8 cellular contexts compared by ENCODE assay signal in genomic region chr4:2962099-2962455, GRCh38. TPM values are rescaled to one million over a fixed set of nuclear protein-coding genes. Genes with fewer than 3 reads are reported as not detected.
DNase-seq lines count a peak whose midpoint lies in the region; ATAC-seq and TF ChIP-seq lines count a peak whose summit lies in the region.

No MANE protein-coding gene starts in this region.

- CTCF ChIA-PET in AG04449 (lab: Yijun Ruan, JAX) (interaction anchor here (0.9 to 10.6 kb wide), 7 partner anchors 10 to 199 kb away, joined by 3 to 100 read pairs (median 6); no protein-coding TSS in a partner anchor), WTC11 (lab: Charles Lee) (interaction anchor here (1.0 to 3.8 kb wide), 4 partner anchors 13 to 356 kb away, joined by 3 to 24 read pairs (median 6); partner anchors contain the start of gene TNIP2)

- H3K4me3 ChIP-seq in AG04449 (ENCODE audit: low read depth, low read length) (peak overlapping the region; percentile 89), fibroblast of villous mesenchyme (ENCODE audit: low read depth, low read length) (peak overlapping the region; percentile 89)

- peaks cover 24% of the 10 kb centered on the region for H3K36me3 Mint-ChIP-seq in WTC11

- H3K27me3 Mint-ChIP-seq in WTC11 (ENCODE audit: low read depth), result peaks cover 17% of the 10 kb centered on the region

- no peak overlapping the region for H3K27ac Mint-ChIP-seq in WTC11

- ATAC-seq in GM21529 (IDR thresholded peaks at IDR 0.05; ENCODE audit: unreplicated experiment), result peak; percentile 30
- ATAC-seq in WTC11, result no peak
- ATAC-seq in HG03280 (IDR thresholded peaks at IDR 0.05; ENCODE audit: unreplicated experiment), result no peak

- no peak for DNase-seq in AG04449 (ENCODE audit: low read depth, low spot score)
- DNase-seq in WTC11 (ENCODE audit: low spot score), result no peak
- DNase-seq in fibroblast of villous mesenchyme (ENCODE audit: low read depth), result peak; percentile 13
- peak; percentile 52 for DNase-seq in stimulated activated CD4-positive, alpha-beta T cell treated with anti-CD3 and anti-CD28 coated beads, Interleukin-12 subunit alpha, Interleukin-12 subunit beta, amount 100 ng/mL, for 4 hours
- no peak for DNase-seq in cerebellar nuclear complex (lab: John Stamatoyannopoulos, UW)
- no peak for DNase-seq in NCI-H510A (lab: John Stamatoyannopoulos, UW)

- TF ChIP-seq CTCF in AG04449 (IDR thresholded peaks at IDR 0.05; ENCODE audit: insufficient read depth, low read length, missing control alignments), result no peak
- no peak for TF ChIP-seq CTCF in WTC11 (IDR thresholded peaks at IDR 0.05)
- peak; percentile 12 for TF ChIP-seq CTCF in fibroblast of villous mesenchyme (IDR thresholded peaks at IDR 0.05; ENCODE audit: insufficient read depth, low read depth, low read length)

- POLR2A ChIA-PET in AG04449 (lab: Yijun Ruan, JAX), result interaction anchor here (1.0 to 2.2 kb wide), 2 partner anchors 26 to 198 kb away, joined by 3 to 15 read pairs; no protein-coding TSS in a partner anchor
- POLR2A ChIA-PET in WTC11 (lab: Charles Lee), result interaction anchor here (2.6 kb wide), 1 partner anchor 14 kb away, joined by 10 read pairs; no protein-coding TSS in a partner anchor

- peaks cover 7% of the 10 kb centered on the region for H3K9me3 Mint-ChIP-seq in WTC11

- peak overlapping the region; percentile 82 for H3K4me3 Mint-ChIP-seq in WTC11

- H3K4me1 Mint-ChIP-seq in WTC11, result peaks cover 23% of the 10 kb centered on the region

TF ChIP-seq in WTC11, 78 proteins besides CTCF, POLR2A, EP300 and RAD21:
- TF ChIP-seq ATF2 (CRISPR knock-in tag; IDR thresholded peaks at IDR 0.05; ENCODE audit: borderline replicate concordance, low read depth) (no peak), CBFB (CRISPR knock-in tag; IDR thresholded peaks at IDR 0.05; ENCODE audit: low read depth) (no peak), SMAD3 (CRISPR knock-in tag; IDR thresholded peaks at IDR 0.05; ENCODE audit: borderline replicate concordance) (no peak), ZNF423 (CRISPR knock-in tag; IDR thresholded peaks at IDR 0.05) (no peak)

RNA-seq across cellular contexts. Expression of gene NOP14, which starts 1.1 kb away (rescaled TPM):
- total RNA-seq in WTC11 (2021) (33.9 to 39.1 TPM (median 35.7 TPM) in 3 replicates), fibroblast of villous mesenchyme (19.3 and 26.3 TPM in 2 replicates)

RNA-seq across cellular contexts. Expression of gene GRK4, which starts 1.3 kb away (rescaled TPM):
- 1.4 to 3.5 TPM (median 1.6 TPM) in 3 replicates for total RNA-seq in WTC11 (2021)
- total RNA-seq in fibroblast of villous mesenchyme, result 6.4 and 7.3 TPM in 2 replicates

Comparison
In these comparisons a context has a peak if more than half of its experiments do, and no peak if none do; other contexts are left out.
1. DNase-seq: peak in fibroblast of villous mesenchyme (single experiment) and stimulated activated CD4-positive, alpha-beta T cell treated with anti-CD3 and anti-CD28 coated beads, Interleukin-12 subunit alpha, Interleukin-12 subunit beta, amount 100 ng/mL, for 4 hours (single experiment); none in AG04449 (single experiment), WTC11 (single experiment), cerebellar nuclear complex (0 of 2) and NCI-H510A (single experiment).